Comparison of ENCODE assay signal across 10 cellular contexts in genomic region chr1:20290624-20291597, GRCh38.
DNase-seq lines count a peak whose midpoint lies in the region; ATAC-seq lines count a peak whose summit lies in the region.
"Had no signal": no experiment of that assay in that cellular context is flagged by ENCODE, and none has a peak within 500 bp of the region (broad histone marks: within the 10 kb centered on the region; RNA-seq: fewer than 3 reads in every experiment).

TSS of gene VWA5B1 (plus strand) at chr1:20290875. CDS start at chr1:20310602, 19,727 bp downstream.

- H3K9ac ChIP-seq in iPS-15b (ENCODE audit: low read depth, low read length) = no peak within 1 kb of the TSS

- no peaks in the 10 kb centered on the region for H3K36me3 ChIP-seq in iPS-15b (ENCODE audit: control insufficient read depth, insufficient read depth, low read length)
- H3K36me3 ChIP-seq: SJCRH30 had no signal

- ATAC-seq in stimulated activated memory B cell treated with anti-CD40 and anti-IgM and Interleukin-4, amounts not matched to agents 10 μg/mL and 1 μg/mL and 100 μg/mL, for 72 hours = peak; percentile 18

- H3K27me3 ChIP-seq in iPS-15b (ENCODE audit: control insufficient read depth, insufficient read depth, low read length) = peaks cover 31% of the 10 kb centered on the region

- peak within 1 kb of the TSS; percentile 39 for H3K4me3 ChIP-seq in iPS-15b (ENCODE audit: low read depth, low read length)
- H3K4me3 ChIP-seq: SJCRH30 had no signal

- no peaks in the 10 kb centered on the region for H3K9me3 Mint-ChIP-seq in activated naive CD4-positive, alpha-beta T cell treated with anti-CD3 and anti-CD28 coated beads, Interleukin-2, amount 10 ng/mL, durations not matched to agents 7 days and 5 days
- H3K9me3 Mint-ChIP-seq in stimulated activated memory B cell treated with anti-CD40 and anti-IgM and Interleukin-4, amounts not matched to agents 10 μg/mL and 1 μg/mL and 100 μg/mL, for 72 hours = peaks cover 3% of the 10 kb centered on the region

- no peaks in the 10 kb centered on the region for H3K9me3 ChIP-seq in iPS-15b (ENCODE audit: control insufficient read depth, insufficient read depth, low read length)
- H3K9me3 ChIP-seq: SJCRH30 had no signal

- peaks cover 12% of the 10 kb centered on the region for H3K4me1 Mint-ChIP-seq in activated naive CD4-positive, alpha-beta T cell treated with anti-CD3 and anti-CD28 coated beads, Interleukin-2, amount 10 ng/mL, durations not matched to agents 7 days and 5 days
- peaks cover 16% of the 10 kb centered on the region for H3K4me1 Mint-ChIP-seq in stimulated activated memory B cell treated with anti-CD40 and anti-IgM and Interleukin-4, amounts not matched to agents 10 μg/mL and 1 μg/mL and 100 μg/mL, for 72 hours

- peaks cover 81% of the 10 kb centered on the region for H3K27me3 Mint-ChIP-seq in activated naive CD4-positive, alpha-beta T cell treated with anti-CD3 and anti-CD28 coated beads, Interleukin-2, amount 10 ng/mL, durations not matched to agents 7 days and 5 days
- H3K27me3 Mint-ChIP-seq in stimulated activated memory B cell treated with anti-CD40 and anti-IgM and Interleukin-4, amounts not matched to agents 10 μg/mL and 1 μg/mL and 100 μg/mL, for 72 hours = peaks cover 72% of the 10 kb centered on the region

- DNase-seq in activated naive CD4-positive, alpha-beta T cell treated with anti-CD3 and anti-CD28 coated beads, Interleukin-2, amount 10 ng/mL, durations not matched to agents 7 days and 5 days = no peak
- no peak for DNase-seq in activated naive CD4-positive, alpha-beta T cell treated with Interleukin-2 at 50 U/mL for 16 hours
- DNase-seq in NCI-H774 (lab: John Stamatoyannopoulos, UW) (peak; percentile 8), HuH-7 (ENCODE audit: low spot score) (no peak)
- DNase-seq in stimulated activated CD4-positive, alpha-beta T cell treated with anti-CD3 and anti-CD28 coated beads, Interleukin-12 subunit alpha, Interleukin-12 subunit beta, amount 100 ng/mL, for 4 hours = no peak
- DNase-seq in stimulated activated naive CD4-positive, alpha-beta T cell treated with Interleukin-2 at 50 U/mL for 16 hours (lab: John Stamatoyannopoulos, UW) = no peak
- DNase-seq: IMR-90 had no signal

- H3K4me3 Mint-ChIP-seq in activated naive CD4-positive, alpha-beta T cell treated with anti-CD3 and anti-CD28 coated beads, Interleukin-2, amount 10 ng/mL, durations not matched to agents 7 days and 5 days = peak within 1 kb of the TSS; percentile 26
- peak within 1 kb of the TSS; percentile 63 for H3K4me3 Mint-ChIP-seq in stimulated activated memory B cell treated with anti-CD40 and anti-IgM and Interleukin-4, amounts not matched to agents 10 μg/mL and 1 μg/mL and 100 μg/mL, for 72 hours

- no peaks in the 10 kb centered on the region for H3K36me3 Mint-ChIP-seq in activated naive CD4-positive, alpha-beta T cell treated with anti-CD3 and anti-CD28 coated beads, Interleukin-2, amount 10 ng/mL, durations not matched to agents 7 days and 5 days
- H3K36me3 Mint-ChIP-seq in stimulated activated memory B cell treated with anti-CD40 and anti-IgM and Interleukin-4, amounts not matched to agents 10 μg/mL and 1 μg/mL and 100 μg/mL, for 72 hours = no peaks in the 10 kb centered on the region

- peaks cover 9% of the 10 kb centered on the region for H3K4me1 ChIP-seq in iPS-15b (ENCODE audit: control insufficient read depth, insufficient read depth, low read length)
- H3K4me1 ChIP-seq: SJCRH30 had no signal

- no peak within 1 kb of the TSS for H3K27ac Mint-ChIP-seq in activated naive CD4-positive, alpha-beta T cell treated with anti-CD3 and anti-CD28 coated beads, Interleukin-2, amount 10 ng/mL, durations not matched to agents 7 days and 5 days
- H3K27ac Mint-ChIP-seq in stimulated activated memory B cell treated with anti-CD40 and anti-IgM and Interleukin-4, amounts not matched to agents 10 μg/mL and 1 μg/mL and 100 μg/mL, for 72 hours = no peak within 1 kb of the TSS

- CTCF ChIA-PET in activated naive CD4-positive, alpha-beta T cell treated with anti-CD3 and anti-CD28 coated beads, Interleukin-2, amount 10 ng/mL, durations not matched to agents 7 days and 5 days (lab: Charles Lee) = no interaction called here
